ENCODE assay signal across 1 cellular context in the genomic region with DNA sequence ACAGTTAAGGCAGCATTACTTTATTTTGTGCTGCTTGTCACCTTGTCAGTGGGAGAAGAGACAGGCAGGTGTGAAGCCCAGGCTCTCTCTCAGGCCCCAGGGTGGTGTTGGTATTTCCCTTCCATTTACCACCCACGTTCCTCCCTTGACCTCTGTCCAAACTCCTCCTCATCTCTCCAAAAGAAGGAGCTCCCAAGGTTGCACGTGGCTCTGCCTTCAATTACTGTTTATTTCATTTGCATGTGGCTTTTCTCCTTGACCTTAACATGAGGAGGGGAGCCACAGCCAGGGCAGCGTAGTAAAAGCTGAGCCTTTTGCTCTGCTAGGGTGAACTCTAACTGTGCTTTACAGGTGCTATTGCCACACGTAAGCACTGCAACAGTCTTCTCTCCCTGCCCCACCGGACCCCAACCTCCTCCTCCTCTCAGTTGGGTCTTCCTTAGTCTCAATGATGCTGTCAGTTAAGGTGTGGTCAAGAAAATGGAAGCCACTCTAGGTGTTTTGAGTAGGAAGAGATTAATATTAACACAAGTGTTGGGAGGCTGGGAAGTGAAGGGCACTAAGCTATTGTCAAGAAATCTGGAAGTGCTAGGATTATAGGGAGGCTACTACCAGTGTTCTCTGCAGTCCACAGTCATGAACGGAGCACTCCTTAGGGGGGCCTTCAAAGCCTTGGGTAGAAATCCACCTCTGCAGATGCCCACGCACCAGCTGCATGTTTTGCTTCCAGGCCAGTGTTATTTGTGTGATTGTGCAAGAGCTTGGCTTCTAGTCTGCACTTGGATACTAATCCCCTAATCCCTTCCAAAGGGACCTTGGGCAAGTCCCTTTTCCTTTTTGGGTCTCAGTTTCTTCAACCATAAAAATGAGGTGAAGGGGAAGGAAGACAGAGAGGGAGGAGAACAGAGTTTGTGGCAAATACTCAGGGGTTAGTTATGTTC.
A peak's percentile ranks its signal among the peaks of the same experiment; 100 is the strongest.
TF ChIP-seq lines count a peak whose summit lies in the region.

No MANE protein-coding gene starts in this region.

TF ChIP-seq in HepG2, 621 proteins besides CTCF, POLR2A, EP300 and RAD21 (continued from another document and continues in another):
- TF ChIP-seq, protein P1, sequence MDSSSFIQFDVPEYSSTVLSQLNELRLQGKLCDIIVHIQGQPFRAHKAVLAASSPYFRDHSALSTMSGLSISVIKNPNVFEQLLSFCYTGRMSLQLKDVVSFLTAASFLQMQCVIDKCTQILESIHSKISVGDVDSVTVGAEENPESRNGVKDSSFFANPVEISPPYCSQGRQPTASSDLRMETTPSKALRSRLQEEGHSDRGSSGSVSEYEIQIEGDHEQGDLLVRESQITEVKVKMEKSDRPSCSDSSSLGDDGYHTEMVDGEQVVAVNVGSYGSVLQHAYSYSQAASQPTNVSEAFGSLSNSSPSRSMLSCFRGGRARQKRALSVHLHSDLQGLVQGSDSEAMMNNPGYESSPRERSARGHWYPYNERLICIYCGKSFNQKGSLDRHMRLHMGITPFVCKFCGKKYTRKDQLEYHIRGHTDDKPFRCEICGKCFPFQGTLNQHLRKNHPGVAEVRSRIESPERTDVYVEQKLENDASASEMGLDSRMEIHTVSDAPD (CRISPR knock-in tag; IDR thresholded peaks at IDR 0.05): no peak
- TF ChIP-seq KLF16 (CRISPR knock-in tag; IDR thresholded peaks at IDR 0.05): peak in 1 of 2 experiments; percentile 57; a peak in 1 of 4 replicates
- TF ChIP-seq REPIN1 (CRISPR knock-in tag; IDR thresholded peaks at IDR 0.05; ENCODE audit: borderline replicate concordance, low read depth): no peak
- no peak for TF ChIP-seq ZNF205 (CRISPR knock-in tag; IDR thresholded peaks at IDR 0.05)
- TF ChIP-seq, protein P2, sequence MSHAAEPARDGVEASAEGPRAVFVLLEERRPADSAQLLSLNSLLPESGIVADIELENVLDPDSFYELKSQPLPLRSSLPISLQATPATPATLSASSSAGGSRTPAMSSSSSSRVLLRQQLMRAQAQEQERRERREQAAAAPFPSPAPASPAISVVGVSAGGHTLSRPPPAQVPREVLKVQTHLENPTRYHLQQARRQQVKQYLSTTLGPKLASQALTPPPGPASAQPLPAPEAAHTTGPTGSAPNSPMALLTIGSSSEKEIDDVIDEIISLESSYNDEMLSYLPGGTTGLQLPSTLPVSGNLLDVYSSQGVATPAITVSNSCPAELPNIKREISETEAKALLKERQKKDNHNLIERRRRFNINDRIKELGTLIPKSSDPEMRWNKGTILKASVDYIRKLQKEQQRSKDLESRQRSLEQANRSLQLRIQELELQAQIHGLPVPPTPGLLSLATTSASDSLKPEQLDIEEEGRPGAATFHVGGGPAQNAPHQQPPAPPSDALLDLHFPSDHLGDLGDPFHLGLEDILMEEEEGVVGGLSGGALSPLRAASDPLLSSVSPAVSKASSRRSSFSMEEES (CRISPR knock-in tag; IDR thresholded peaks at IDR 0.05): peak; percentile 13; the same call in 1 of the 2 replicates
- TF ChIP-seq, protein P3, sequence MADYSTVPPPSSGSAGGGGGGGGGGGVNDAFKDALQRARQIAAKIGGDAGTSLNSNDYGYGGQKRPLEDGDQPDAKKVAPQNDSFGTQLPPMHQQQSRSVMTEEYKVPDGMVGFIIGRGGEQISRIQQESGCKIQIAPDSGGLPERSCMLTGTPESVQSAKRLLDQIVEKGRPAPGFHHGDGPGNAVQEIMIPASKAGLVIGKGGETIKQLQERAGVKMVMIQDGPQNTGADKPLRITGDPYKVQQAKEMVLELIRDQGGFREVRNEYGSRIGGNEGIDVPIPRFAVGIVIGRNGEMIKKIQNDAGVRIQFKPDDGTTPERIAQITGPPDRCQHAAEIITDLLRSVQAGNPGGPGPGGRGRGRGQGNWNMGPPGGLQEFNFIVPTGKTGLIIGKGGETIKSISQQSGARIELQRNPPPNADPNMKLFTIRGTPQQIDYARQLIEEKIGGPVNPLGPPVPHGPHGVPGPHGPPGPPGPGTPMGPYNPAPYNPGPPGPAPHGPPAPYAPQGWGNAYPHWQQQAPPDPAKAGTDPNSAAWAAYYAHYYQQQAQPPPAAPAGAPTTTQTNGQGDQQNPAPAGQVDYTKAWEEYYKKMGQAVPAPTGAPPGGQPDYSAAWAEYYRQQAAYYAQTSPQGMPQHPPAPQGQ (CRISPR knock-in tag; IDR thresholded peaks at IDR 0.05; ENCODE audit: borderline replicate concordance): no peak
- TF ChIP-seq, protein P4, sequence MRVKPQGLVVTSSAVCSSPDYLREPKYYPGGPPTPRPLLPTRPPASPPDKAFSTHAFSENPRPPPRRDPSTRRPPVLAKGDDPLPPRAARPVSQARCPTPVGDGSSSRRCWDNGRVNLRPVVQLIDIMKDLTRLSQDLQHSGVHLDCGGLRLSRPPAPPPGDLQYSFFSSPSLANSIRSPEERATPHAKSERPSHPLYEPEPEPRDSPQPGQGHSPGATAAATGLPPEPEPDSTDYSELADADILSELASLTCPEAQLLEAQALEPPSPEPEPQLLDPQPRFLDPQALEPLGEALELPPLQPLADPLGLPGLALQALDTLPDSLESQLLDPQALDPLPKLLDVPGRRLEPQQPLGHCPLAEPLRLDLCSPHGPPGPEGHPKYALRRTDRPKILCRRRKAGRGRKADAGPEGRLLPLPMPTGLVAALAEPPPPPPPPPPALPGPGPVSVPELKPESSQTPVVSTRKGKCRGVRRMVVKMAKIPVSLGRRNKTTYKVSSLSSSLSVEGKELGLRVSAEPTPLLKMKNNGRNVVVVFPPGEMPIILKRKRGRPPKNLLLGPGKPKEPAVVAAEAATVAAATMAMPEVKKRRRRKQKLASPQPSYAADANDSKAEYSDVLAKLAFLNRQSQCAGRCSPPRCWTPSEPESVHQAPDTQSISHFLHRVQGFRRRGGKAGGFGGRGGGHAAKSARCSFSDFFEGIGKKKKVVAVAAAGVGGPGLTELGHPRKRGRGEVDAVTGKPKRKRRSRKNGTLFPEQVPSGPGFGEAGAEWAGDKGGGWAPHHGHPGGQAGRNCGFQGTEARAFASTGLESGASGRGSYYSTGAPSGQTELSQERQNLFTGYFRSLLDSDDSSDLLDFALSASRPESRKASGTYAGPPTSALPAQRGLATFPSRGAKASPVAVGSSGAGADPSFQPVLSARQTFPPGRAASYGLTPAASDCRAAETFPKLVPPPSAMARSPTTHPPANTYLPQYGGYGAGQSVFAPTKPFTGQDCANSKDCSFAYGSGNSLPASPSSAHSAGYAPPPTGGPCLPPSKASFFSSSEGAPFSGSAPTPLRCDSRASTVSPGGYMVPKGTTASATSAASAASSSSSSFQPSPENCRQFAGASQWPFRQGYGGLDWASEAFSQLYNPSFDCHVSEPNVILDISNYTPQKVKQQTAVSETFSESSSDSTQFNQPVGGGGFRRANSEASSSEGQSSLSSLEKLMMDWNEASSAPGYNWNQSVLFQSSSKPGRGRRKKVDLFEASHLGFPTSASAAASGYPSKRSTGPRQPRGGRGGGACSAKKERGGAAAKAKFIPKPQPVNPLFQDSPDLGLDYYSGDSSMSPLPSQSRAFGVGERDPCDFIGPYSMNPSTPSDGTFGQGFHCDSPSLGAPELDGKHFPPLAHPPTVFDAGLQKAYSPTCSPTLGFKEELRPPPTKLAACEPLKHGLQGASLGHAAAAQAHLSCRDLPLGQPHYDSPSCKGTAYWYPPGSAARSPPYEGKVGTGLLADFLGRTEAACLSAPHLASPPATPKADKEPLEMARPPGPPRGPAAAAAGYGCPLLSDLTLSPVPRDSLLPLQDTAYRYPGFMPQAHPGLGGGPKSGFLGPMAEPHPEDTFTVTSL (CRISPR knock-in tag; IDR thresholded peaks at IDR 0.05; ENCODE audit: borderline replicate concordance): no peak
- TF ChIP-seq, protein P5, sequence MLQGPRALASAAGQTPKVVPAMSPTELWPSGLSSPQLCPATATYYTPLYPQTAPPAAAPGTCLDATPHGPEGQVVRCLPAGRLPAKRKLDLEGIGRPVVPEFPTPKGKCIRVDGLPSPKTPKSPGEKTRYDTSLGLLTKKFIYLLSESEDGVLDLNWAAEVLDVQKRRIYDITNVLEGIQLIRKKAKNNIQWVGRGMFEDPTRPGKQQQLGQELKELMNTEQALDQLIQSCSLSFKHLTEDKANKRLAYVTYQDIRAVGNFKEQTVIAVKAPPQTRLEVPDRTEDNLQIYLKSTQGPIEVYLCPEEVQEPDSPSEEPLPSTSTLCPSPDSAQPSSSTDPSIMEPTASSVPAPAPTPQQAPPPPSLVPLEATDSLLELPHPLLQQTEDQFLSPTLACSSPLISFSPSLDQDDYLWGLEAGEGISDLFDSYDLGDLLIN (CRISPR knock-in tag; IDR thresholded peaks at IDR 0.05; ENCODE audit: borderline replicate concordance): no peak
- peak; percentile 17; the same call in 1 of the 2 replicates for TF ChIP-seq ETV5 (CRISPR knock-in tag; IDR thresholded peaks at IDR 0.05; ENCODE audit: borderline replicate concordance)
- no peak for TF ChIP-seq ISL2 (CRISPR knock-in tag; IDR thresholded peaks at IDR 0.05)
- TF ChIP-seq, protein P6, sequence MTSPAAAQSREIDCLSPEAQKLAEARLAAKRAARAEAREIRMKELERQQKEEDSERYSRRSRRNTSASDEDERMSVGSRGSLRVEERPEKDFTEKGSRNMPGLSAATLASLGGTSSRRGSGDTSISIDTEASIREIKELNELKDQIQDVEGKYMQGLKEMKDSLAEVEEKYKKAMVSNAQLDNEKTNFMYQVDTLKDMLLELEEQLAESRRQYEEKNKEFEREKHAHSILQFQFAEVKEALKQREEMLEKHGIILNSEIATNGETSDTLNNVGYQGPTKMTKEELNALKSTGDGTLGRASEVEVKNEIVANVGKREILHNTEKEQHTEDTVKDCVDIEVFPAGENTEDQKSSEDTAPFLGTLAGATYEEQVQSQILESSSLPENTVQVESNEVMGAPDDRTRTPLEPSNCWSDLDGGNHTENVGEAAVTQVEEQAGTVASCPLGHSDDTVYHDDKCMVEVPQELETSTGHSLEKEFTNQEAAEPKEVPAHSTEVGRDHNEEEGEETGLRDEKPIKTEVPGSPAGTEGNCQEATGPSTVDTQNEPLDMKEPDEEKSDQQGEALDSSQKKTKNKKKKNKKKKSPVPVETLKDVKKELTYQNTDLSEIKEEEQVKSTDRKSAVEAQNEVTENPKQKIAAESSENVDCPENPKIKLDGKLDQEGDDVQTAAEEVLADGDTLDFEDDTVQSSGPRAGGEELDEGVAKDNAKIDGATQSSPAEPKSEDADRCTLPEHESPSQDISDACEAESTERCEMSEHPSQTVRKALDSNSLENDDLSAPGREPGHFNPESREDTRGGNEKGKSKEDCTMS (CRISPR knock-in tag; conservative IDR thresholded peaks at IDR 0.05): no peak
- TF ChIP-seq GATAD1 (CRISPR knock-in tag; IDR thresholded peaks at IDR 0.05): peak; percentile 37; the same call in 1 of the 2 replicates
- TF ChIP-seq, protein P7, sequence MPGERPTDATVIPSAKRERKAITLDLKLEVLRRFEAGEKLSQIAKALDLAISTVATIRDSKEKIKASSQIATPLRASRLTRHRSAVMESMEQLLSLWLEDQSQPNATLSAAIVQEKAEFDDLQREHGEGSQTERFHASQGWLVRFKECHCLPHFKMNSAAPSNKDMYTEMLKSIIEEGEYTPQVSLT (CRISPR knock-in tag; IDR thresholded peaks at IDR 0.05; ENCODE audit: borderline replicate concordance, low read depth): no peak
- TF ChIP-seq NFKB2 (CRISPR knock-in tag; IDR thresholded peaks at IDR 0.05; ENCODE audit: borderline replicate concordance): no peak
- no peak for TF ChIP-seq PAF1 (CRISPR knock-in tag; IDR thresholded peaks at IDR 0.05)
- peak; percentile 69; the same call in 1 of the 2 replicates for TF ChIP-seq ZNF264 (CRISPR knock-in tag; IDR thresholded peaks at IDR 0.05)
- peak; percentile 61; the same call in 1 of the 2 replicates for TF ChIP-seq HDAC2 (CRISPR knock-in tag; IDR thresholded peaks at IDR 0.05)
- peak; percentile 58 for TF ChIP-seq SOX5 (CRISPR knock-in tag; IDR thresholded peaks at IDR 0.05; ENCODE audit: borderline replicate concordance)
- TF ChIP-seq NCOA5 (CRISPR knock-in tag; IDR thresholded peaks at IDR 0.05): no peak
- TF ChIP-seq ZNF335 (CRISPR knock-in tag; IDR thresholded peaks at IDR 0.05): no peak
- no peak for TF ChIP-seq ZZZ3 (CRISPR knock-in tag; IDR thresholded peaks at IDR 0.05; ENCODE audit: borderline replicate concordance)
- TF ChIP-seq SMC3 (IDR thresholded peaks at IDR 0.05; ENCODE audit: low read length): peak; percentile 30; the same call in 1 of the 2 replicates
- TF ChIP-seq, protein P8, sequence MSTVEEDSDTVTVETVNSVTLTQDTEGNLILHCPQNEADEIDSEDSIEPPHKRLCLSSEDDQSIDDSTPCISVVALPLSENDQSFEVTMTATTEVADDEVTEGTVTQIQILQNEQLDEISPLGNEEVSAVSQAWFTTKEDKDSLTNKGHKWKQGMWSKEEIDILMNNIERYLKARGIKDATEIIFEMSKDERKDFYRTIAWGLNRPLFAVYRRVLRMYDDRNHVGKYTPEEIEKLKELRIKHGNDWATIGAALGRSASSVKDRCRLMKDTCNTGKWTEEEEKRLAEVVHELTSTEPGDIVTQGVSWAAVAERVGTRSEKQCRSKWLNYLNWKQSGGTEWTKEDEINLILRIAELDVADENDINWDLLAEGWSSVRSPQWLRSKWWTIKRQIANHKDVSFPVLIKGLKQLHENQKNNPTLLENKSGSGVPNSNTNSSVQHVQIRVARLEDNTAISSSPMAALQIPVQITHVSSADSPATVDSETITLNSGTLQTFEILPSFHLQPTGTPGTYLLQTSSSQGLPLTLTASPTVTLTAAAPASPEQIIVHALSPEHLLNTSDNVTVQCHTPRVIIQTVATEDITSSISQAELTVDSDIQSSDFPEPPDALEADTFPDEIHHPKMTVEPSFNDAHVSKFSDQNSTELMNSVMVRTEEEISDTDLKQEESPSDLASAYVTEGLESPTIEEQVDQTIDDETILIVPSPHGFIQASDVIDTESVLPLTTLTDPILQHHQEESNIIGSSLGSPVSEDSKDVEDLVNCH (CRISPR knock-in tag; IDR thresholded peaks at IDR 0.05): no peak
- no peak for TF ChIP-seq ZNF878 (CRISPR knock-in tag; IDR thresholded peaks at IDR 0.05)
- 0 out of 2 replicates have a peak, but pooled peaks have one; percentile 59 for TF ChIP-seq ZNF678 (CRISPR knock-in tag; IDR thresholded peaks at IDR 0.05)
- no peak for TF ChIP-seq POLR2G (IDR thresholded peaks at IDR 0.05; ENCODE audit: low read depth, low read length)
- TF ChIP-seq, protein P9, sequence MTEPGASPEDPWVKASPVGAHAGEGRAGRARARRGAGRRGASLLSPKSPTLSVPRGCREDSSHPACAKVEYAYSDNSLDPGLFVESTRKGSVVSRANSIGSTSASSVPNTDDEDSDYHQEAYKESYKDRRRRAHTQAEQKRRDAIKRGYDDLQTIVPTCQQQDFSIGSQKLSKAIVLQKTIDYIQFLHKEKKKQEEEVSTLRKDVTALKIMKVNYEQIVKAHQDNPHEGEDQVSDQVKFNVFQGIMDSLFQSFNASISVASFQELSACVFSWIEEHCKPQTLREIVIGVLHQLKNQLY (CRISPR knock-in tag; IDR thresholded peaks at IDR 0.05): peak; percentile 96
- TF ChIP-seq RCOR2 (CRISPR knock-in tag; IDR thresholded peaks at IDR 0.05): peak; percentile 50; the same call in 1 of the 2 replicates
- TF ChIP-seq, protein P10, sequence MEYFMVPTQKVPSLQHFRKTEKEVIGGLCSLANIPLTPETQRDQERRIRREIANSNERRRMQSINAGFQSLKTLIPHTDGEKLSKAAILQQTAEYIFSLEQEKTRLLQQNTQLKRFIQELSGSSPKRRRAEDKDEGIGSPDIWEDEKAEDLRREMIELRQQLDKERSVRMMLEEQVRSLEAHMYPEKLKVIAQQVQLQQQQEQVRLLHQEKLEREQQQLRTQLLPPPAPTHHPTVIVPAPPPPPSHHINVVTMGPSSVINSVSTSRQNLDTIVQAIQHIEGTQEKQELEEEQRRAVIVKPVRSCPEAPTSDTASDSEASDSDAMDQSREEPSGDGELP (IDR thresholded peaks at IDR 0.05; ENCODE audit: borderline replicate concordance, low read depth): peak; percentile 41; the same call in 1 of the 2 replicates
- TF ChIP-seq HMG20A (CRISPR knock-in tag; IDR thresholded peaks at IDR 0.05; ENCODE audit: borderline replicate concordance): peak; percentile 69
- 0 out of 2 replicates have a peak, but pooled peaks have one; percentile 30 for TF ChIP-seq PPARG (CRISPR knock-in tag; conservative IDR thresholded peaks at IDR 0.05)
- TF ChIP-seq ZFP82 (CRISPR knock-in tag; IDR thresholded peaks at IDR 0.05; ENCODE audit: borderline replicate concordance): no peak
- no peak for TF ChIP-seq ZNF569 (CRISPR knock-in tag; IDR thresholded peaks at IDR 0.05; ENCODE audit: borderline replicate concordance)
- TF ChIP-seq XRCC5 (optimal IDR thresholded peaks at IDR 0.05; ENCODE audit: low read length): no peak
- no peak for TF ChIP-seq RBFOX2 (IDR thresholded peaks at IDR 0.05; ENCODE audit: low read depth, low read length)
